Comparison of ENCODE assay signal across 1 cellular context in the genomic region with DNA sequence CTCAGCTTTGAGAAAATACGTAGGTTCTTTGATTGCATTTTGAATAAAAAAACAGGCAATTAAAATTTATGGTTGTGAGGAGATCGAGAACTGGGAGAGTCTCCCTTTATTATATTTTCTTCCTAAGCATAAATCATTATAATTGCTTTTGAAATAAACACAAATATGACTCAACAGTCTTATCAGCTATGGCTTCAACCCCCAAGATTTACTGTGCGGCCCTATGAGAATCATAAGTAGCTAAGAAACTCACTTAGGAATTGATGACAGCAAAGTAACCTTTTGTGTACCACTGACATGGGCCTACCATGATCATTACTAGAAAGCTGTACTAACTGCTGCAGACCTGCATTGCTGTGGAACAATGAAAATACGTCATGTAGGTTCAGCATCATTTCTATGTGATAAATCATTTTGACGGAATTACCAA.
TF ChIP-seq lines count a peak whose summit lies in the region.

No MANE protein-coding gene starts in this region.

TF ChIP-seq in HEK293, 187 proteins besides CTCF, POLR2A, EP300 and RAD21 (continued from another document):
- TF ChIP-seq ZBTB8A (tag by site-specific recombination; IDR thresholded peaks at IDR 0.05) (peak; percentile 42; the same call in 1 of the 2 replicates), ZEB2 (tag by site-specific recombination; IDR thresholded peaks at IDR 0.05) (peak; percentile 89), ZNF280C (tag by site-specific recombination; IDR thresholded peaks at IDR 0.05) (no peak), ZFP69B (tag by site-specific recombination; IDR thresholded peaks at IDR 0.05) (no peak), ZNF843 (tag by site-specific recombination; IDR thresholded peaks at IDR 0.05) (peak; percentile 75; the same call in 1 of the 2 replicates), GLI2 (tag by site-specific recombination; IDR thresholded peaks at IDR 0.05; ENCODE audit: borderline replicate concordance, low read depth) (peak; percentile 69), OSR2 (tag by site-specific recombination; IDR thresholded peaks at IDR 0.05) (peak; percentile 94), TCF7L2 (IDR thresholded peaks at IDR 0.05; ENCODE audit: borderline replicate concordance, low read depth, low read length) (0 out of 2 replicates have a peak, but pooled peaks have one; percentile 19), ZNF423 (tag by site-specific recombination; IDR thresholded peaks at IDR 0.05) (no peak), KLF10 (tag by site-specific recombination; IDR thresholded peaks at IDR 0.05) (peak; percentile 76), ZNF366 (tag by site-specific recombination; conservative IDR thresholded peaks at IDR 0.05) (peak; percentile 96), ZNF140 (tag by site-specific recombination; IDR thresholded peaks at IDR 0.05) (no peak), KLF8 (tag by site-specific recombination; IDR thresholded peaks at IDR 0.05) (0 out of 2 replicates have a peak, but pooled peaks have one; percentile 45), RBAK (tag by site-specific recombination; IDR thresholded peaks at IDR 0.05) (no peak), ZNF747 (tag by site-specific recombination; IDR thresholded peaks at IDR 0.05) (no peak), ZNF596 (tag by site-specific recombination; IDR thresholded peaks at IDR 0.05) (no peak), FEZF1 (tag by site-specific recombination; IDR thresholded peaks at IDR 0.05) (peak; percentile 43; the same call in 1 of the 2 replicates), KLF16 (tag by site-specific recombination; IDR thresholded peaks at IDR 0.05) (no peak), PRDM2 (tag by site-specific recombination; IDR thresholded peaks at IDR 0.05; ENCODE audit: borderline replicate concordance) (no peak), ZNF416 (tag by site-specific recombination; IDR thresholded peaks at IDR 0.05) (no peak)
- TF ChIP-seq, protein P1, sequence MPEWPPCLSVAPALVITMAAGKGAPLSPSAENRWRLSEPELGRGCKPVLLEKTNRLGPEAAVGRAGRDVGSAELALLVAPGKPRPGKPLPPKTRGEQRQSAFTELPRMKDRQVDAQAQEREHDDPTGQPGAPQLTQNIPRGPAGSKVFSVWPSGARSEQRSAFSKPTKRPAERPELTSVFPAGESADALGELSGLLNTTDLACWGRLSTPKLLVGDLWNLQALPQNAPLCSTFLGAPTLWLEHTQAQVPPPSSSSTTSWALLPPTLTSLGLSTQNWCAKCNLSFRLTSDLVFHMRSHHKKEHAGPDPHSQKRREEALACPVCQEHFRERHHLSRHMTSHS (tag by site-specific recombination; IDR thresholded peaks at IDR 0.05) = 0 out of 2 replicates have a peak, but pooled peaks have one; percentile 25
- TF ChIP-seq, protein P2, sequence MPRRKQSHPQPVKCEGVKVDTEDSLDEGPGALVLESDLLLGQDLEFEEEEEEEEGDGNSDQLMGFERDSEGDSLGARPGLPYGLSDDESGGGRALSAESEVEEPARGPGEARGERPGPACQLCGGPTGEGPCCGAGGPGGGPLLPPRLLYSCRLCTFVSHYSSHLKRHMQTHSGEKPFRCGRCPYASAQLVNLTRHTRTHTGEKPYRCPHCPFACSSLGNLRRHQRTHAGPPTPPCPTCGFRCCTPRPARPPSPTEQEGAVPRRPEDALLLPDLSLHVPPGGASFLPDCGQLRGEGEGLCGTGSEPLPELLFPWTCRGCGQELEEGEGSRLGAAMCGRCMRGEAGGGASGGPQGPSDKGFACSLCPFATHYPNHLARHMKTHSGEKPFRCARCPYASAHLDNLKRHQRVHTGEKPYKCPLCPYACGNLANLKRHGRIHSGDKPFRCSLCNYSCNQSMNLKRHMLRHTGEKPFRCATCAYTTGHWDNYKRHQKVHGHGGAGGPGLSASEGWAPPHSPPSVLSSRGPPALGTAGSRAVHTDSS (tag by site-specific recombination; IDR thresholded peaks at IDR 0.05) = no peak
- TF ChIP-seq, protein P3, sequence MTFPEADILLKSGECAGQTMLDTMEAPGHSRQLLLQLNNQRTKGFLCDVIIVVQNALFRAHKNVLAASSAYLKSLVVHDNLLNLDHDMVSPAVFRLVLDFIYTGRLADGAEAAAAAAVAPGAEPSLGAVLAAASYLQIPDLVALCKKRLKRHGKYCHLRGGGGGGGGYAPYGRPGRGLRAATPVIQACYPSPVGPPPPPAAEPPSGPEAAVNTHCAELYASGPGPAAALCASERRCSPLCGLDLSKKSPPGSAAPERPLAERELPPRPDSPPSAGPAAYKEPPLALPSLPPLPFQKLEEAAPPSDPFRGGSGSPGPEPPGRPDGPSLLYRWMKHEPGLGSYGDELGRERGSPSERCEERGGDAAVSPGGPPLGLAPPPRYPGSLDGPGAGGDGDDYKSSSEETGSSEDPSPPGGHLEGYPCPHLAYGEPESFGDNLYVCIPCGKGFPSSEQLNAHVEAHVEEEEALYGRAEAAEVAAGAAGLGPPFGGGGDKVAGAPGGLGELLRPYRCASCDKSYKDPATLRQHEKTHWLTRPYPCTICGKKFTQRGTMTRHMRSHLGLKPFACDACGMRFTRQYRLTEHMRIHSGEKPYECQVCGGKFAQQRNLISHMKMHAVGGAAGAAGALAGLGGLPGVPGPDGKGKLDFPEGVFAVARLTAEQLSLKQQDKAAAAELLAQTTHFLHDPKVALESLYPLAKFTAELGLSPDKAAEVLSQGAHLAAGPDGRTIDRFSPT (tag by site-specific recombination; IDR thresholded peaks at IDR 0.05) = peak; percentile 48; the same call in 1 of the 2 replicates
- TF ChIP-seq, protein P4, sequence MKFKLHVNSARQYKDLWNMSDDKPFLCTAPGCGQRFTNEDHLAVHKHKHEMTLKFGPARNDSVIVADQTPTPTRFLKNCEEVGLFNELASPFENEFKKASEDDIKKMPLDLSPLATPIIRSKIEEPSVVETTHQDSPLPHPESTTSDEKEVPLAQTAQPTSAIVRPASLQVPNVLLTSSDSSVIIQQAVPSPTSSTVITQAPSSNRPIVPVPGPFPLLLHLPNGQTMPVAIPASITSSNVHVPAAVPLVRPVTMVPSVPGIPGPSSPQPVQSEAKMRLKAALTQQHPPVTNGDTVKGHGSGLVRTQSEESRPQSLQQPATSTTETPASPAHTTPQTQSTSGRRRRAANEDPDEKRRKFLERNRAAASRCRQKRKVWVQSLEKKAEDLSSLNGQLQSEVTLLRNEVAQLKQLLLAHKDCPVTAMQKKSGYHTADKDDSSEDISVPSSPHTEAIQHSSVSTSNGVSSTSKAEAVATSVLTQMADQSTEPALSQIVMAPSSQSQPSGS (tag by site-specific recombination; IDR thresholded peaks at IDR 0.05; ENCODE audit: low read depth) = peak; percentile 71
- TF ChIP-seq, protein P5, sequence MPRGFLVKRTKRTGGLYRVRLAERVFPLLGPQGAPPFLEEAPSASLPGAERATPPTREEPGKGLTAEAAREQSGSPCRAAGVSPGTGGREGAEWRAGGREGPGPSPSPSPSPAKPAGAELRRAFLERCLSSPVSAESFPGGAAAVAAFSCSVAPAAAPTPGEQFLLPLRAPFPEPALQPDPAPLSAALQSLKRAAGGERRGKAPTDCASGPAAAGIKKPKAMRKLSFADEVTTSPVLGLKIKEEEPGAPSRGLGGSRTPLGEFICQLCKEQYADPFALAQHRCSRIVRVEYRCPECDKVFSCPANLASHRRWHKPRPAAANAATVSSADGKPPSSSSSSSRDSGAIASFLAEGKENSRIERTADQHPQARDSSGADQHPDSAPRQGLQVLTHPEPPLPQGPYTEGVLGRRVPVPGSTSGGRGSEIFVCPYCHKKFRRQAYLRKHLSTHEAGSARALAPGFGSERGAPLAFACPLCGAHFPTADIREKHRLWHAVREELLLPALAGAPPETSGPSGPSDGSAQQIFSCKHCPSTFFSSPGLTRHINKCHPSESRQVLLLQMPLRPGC (tag by site-specific recombination; IDR thresholded peaks at IDR 0.05) = peak; percentile 80
